In genomic region chr3:134354612-134355275, GRCh38 we compare ENCODE assay signal across 14 cellular contexts. TPM values are rescaled to one million over a fixed set of nuclear protein-coding genes. Genes with fewer than 3 reads are reported as not detected.
A peak's percentile ranks its signal among the peaks of the same experiment; 100 is the strongest.
DNase-seq lines count a peak whose midpoint lies in the region; ATAC-seq and TF ChIP-seq lines count a peak whose summit lies in the region.
"Had no signal": no experiment of that assay in that cellular context is flagged by ENCODE, and none has a peak within 500 bp of the region (broad histone marks: within the 10 kb centered on the region; RNA-seq: fewer than 3 reads in every experiment).

No MANE protein-coding gene starts in this region.

- peaks cover 48 to 64% of the 10 kb centered on the region in 2 donors for H3K36me3 ChIP-seq in ascending aorta
- peaks cover 5 to 59% (median 54%) of the 10 kb centered on the region in 5 donors for H3K36me3 ChIP-seq in subcutaneous abdominal adipose tissue (ENCODE audit: control insufficient read depth in 5 of 5, insufficient read depth in 5 of 5, low read length in 5 of 5)

- no peak overlapping the region for H3K9ac ChIP-seq in subcutaneous abdominal adipose tissue (ENCODE audit: low read length in 5 of 5)

- in situ Hi-C loops in KBM-7 (cut with MboI; ENCODE audit: low pct_unique_long_range_greater_than_20kb, low sequenced_read_pairs) = no loop called here

- peak overlapping the region; percentile 49 to 92 for H3K27ac ChIP-seq in ascending aorta
- peak overlapping the region; percentile 58 for H3K27ac ChIP-seq in subcutaneous abdominal adipose tissue (ENCODE audit: low read depth, low read length)

- intact Hi-C loops in ascending aorta (cut with DNase I) = no loop called here

- H3K9me3 ChIP-seq in ascending aorta = no peaks in the 10 kb centered on the region
- no peaks in the 10 kb centered on the region for H3K9me3 ChIP-seq in subcutaneous abdominal adipose tissue (ENCODE audit: control insufficient read depth in 5 of 5, low read length in 5 of 5)

- H3K4me1 ChIP-seq in ascending aorta (peaks cover 26 to 57% of the 10 kb centered on the region in 2 donors), subcutaneous abdominal adipose tissue (ENCODE audit: control insufficient read depth in 5 of 5, insufficient read depth in 5 of 5, low read length in 5 of 5) (peaks cover 25 to 92% (median 85%) of the 10 kb centered on the region in 5 donors)

- H3K27me3 ChIP-seq in ascending aorta (no peaks in the 10 kb centered on the region), subcutaneous abdominal adipose tissue (ENCODE audit: control insufficient read depth in 5 of 5, insufficient read depth in 4 of 5, low read length in 5 of 5) (no peaks in the 10 kb centered on the region)

- H3K4me3 ChIP-seq in ascending aorta (no peak overlapping the region), subcutaneous abdominal adipose tissue (ENCODE audit: low read depth in 1 of 5, low read length in 5 of 5) (no peak overlapping the region)
- H3K4me3 ChIP-seq: lung had no signal

- peak; percentile 24 for DNase-seq in GM04504 (ENCODE audit: low read depth)
- no peak for DNase-seq in ascending aorta (ENCODE audit: low spot score in 2 of 2)
- DNase-seq in islet precursor cell = peak; percentile 74
- DNase-seq in KBM-7 = no peak
- no peak for DNase-seq in anterior cingulate cortex (lab: John Stamatoyannopoulos, UW)
- no peak for DNase-seq in D341Med (ENCODE audit: low spot score)
- DNase-seq: effector CD4-positive, alpha-beta T cell; NCI-H1048; NCI-H345; nucleus accumbens had no signal

- no peak for TF ChIP-seq CTCF in ascending aorta (IDR thresholded peaks at IDR 0.05)

- no peak for ATAC-seq in HG02938 (IDR thresholded peaks at IDR 0.05; ENCODE audit: unreplicated experiment)
- ATAC-seq: stimulated activated effector memory CD8-positive, alpha-beta T cell treated with anti-CD3 and anti-CD28 coated beads, Interleukin-12 subunit alpha, Interleukin-12 subunit beta, amount 100 ng/mL, for 72 hours had no signal

RNA-seq across cellular contexts. Expression of gene AMOTL2, which starts 19.5 kb away (rescaled TPM):
- total RNA-seq in ascending aorta = 156 TPM

Comparison
In these comparisons a context has a peak if more than half of its experiments do, and no peak if none do; other contexts are left out.
1. DNase-seq: peak in GM04504 (single experiment) and islet precursor cell (single experiment); none in ascending aorta (0 of 2), KBM-7 (single experiment), anterior cingulate cortex (0 of 58) and D341Med (single experiment).